ENCODE assay signal across 12 cellular contexts in genomic region chr9:91500509-91501011, GRCh38.
DNase-seq lines count a peak whose midpoint lies in the region; ATAC-seq, FAIRE-seq and TF ChIP-seq lines count a peak whose summit lies in the region.
"Had no signal": no experiment of that assay in that cellular context is flagged by ENCODE, and none has a peak within 500 bp of the region (broad histone marks: within the 10 kb centered on the region; RNA-seq: fewer than 3 reads in every experiment).

No MANE protein-coding gene starts in this region.

- TF ChIP-seq POLR2A in HepG2 (IDR thresholded peaks at IDR 0.05; ENCODE audit: insufficient read depth in 1 of 2, low read depth in 2 of 2, low read length in 2 of 2), result no peak
- TF ChIP-seq POLR2A in right lobe of liver (IDR thresholded peaks at IDR 0.05), result no peak

- no peaks in the 10 kb centered on the region for H3K9me3 ChIP-seq in naive thymus-derived CD4-positive, alpha-beta T cell (ENCODE audit: control insufficient read depth in 2 of 3, low read length in 3 of 3)
- no peaks in the 10 kb centered on the region for H3K9me3 ChIP-seq in HepG2 (ENCODE audit: low read length)
- H3K9me3 ChIP-seq in MM.1S (replicated peaks; ENCODE audit: insufficient read depth, low read length), result no peaks in the 10 kb centered on the region
- H3K9me3 ChIP-seq in right lobe of liver, result no peaks in the 10 kb centered on the region
- H3K9me3 ChIP-seq: heart left ventricle had no signal

- WGBS in HepG2 (ENCODE audit: low lambda C conversion rate), result 39% methylated on average over 9 of the region's 9 CpGs
- WGBS in right lobe of liver (ENCODE audit: insufficient coverage, low coverage, low lambda C conversion rate, missing lambda C conversion rate), result 39% methylated on average over 6 of the region's 9 CpGs

- no peaks in the 10 kb centered on the region for H3K9me2 ChIP-seq in MM.1S (replicated peaks; ENCODE audit: insufficient read depth, low read length)

- H2AFZ ChIP-seq in HepG2 (ENCODE audit: low read length) (no peak overlapping the region), MM.1S (ENCODE audit: low read length) (no peak overlapping the region)

- H3K27ac ChIP-seq in RWPE1 (no peak overlapping the region), foreskin keratinocyte (no peak overlapping the region), HepG2 (ENCODE audit: extremely low read length, insufficient read depth, low read length) (no peak overlapping the region), MM.1S (ENCODE audit: low read length) (no peak overlapping the region), right lobe of liver (no peak overlapping the region)
- no peak overlapping the region for H3K27ac ChIP-seq in naive thymus-derived CD4-positive, alpha-beta T cell (ENCODE audit: low read depth, low read length)
- H3K27ac ChIP-seq: heart left ventricle had no signal

- H3K4me1 ChIP-seq in foreskin keratinocyte (no peaks in the 10 kb centered on the region), HepG2 (ENCODE audit: insufficient read depth, low read length) (no peaks in the 10 kb centered on the region), MM.1S (ENCODE audit: low read length) (no peaks in the 10 kb centered on the region), right lobe of liver (no peaks in the 10 kb centered on the region)
- H3K4me1 ChIP-seq in naive thymus-derived CD4-positive, alpha-beta T cell (ENCODE audit: control insufficient read depth in 2 of 2, insufficient read depth in 2 of 2, low read length in 2 of 2), result no peaks in the 10 kb centered on the region
- H3K4me1 ChIP-seq: heart left ventricle had no signal

- peaks cover 0 to 1% (median 0%) of the 10 kb centered on the region in 11 donors for H3K9me3 Mint-ChIP-seq in naive thymus-derived CD4-positive, alpha-beta T cell

- no peaks in the 10 kb centered on the region for H3K4me1 Mint-ChIP-seq in naive thymus-derived CD4-positive, alpha-beta T cell

- H3K79me2 ChIP-seq in HepG2 (ENCODE audit: insufficient read depth, low read length), result no peaks in the 10 kb centered on the region
- no peaks in the 10 kb centered on the region for H3K79me2 ChIP-seq in MM.1S (ENCODE audit: low read length)

- H3K27ac Mint-ChIP-seq in naive thymus-derived CD4-positive, alpha-beta T cell, result no peak overlapping the region

- POLR2A ChIA-PET in RWPE1 (lab: Yijun Ruan, JAX; ENCODE audit: low non-redundant PET), result no interaction called here
- POLR2A ChIA-PET in naive thymus-derived CD4-positive, alpha-beta T cell (lab: Charles Lee), result no interaction called here
- POLR2A ChIA-PET in HepG2 (lab: Yijun Ruan, JAX), result no interaction called here

- in situ Hi-C loops in HepG2 (cut with HindIII; ENCODE audit: extremely low pct_ligation_motif_present, low pct_unique_long_range_greater_than_20kb), result no loop called here

- H3K27me3 ChIP-seq in foreskin keratinocyte, result no peaks in the 10 kb centered on the region
- no peaks in the 10 kb centered on the region for H3K27me3 ChIP-seq in naive thymus-derived CD4-positive, alpha-beta T cell (ENCODE audit: control insufficient read depth in 2 of 2, insufficient read depth in 2 of 2, low read length in 2 of 2)
- H3K27me3 ChIP-seq in HepG2 (ENCODE audit: control insufficient read depth in 1 of 2, insufficient read depth in 2 of 2, low read length in 2 of 2), result peaks cover 2 to 4% of the 10 kb centered on the region in 2 experiments; a peak in 2 of 5 replicates
- H3K27me3 ChIP-seq in MM.1S (replicated peaks; ENCODE audit: insufficient read depth, low read length), result no peaks in the 10 kb centered on the region
- no peaks in the 10 kb centered on the region for H3K27me3 ChIP-seq in right lobe of liver
- H3K27me3 ChIP-seq: heart left ventricle had no signal

- FAIRE-seq in HepG2 (lab: Jason Lieb, UNC), result no peak

- H3K36me3 Mint-ChIP-seq in naive thymus-derived CD4-positive, alpha-beta T cell, result no peaks in the 10 kb centered on the region

- no peak overlapping the region for H3K4me3 Mint-ChIP-seq in naive thymus-derived CD4-positive, alpha-beta T cell

- DNase-seq in AG10803 (ENCODE audit: low read depth) (peak; percentile 63), RWPE1 (ENCODE audit: low spot score) (peak; percentile 75), foreskin keratinocyte (peak; percentile 35 to 54), HepG2 (ENCODE audit: low spot score) (no peak), MM.1S (no peak), right lobe of liver (no peak)
- no peak for DNase-seq in naive thymus-derived CD4-positive, alpha-beta T cell
- DNase-seq: activated gamma-delta T cell; heart left ventricle; SHP77; stimulated activated naive CD4-positive, alpha-beta T cell treated with Interleukin-2 at 50 U/mL for 16 hours had no signal

- H3K4me2 ChIP-seq in HepG2 (ENCODE audit: low read depth, low read length) (no peak overlapping the region), MM.1S (ENCODE audit: low read depth, low read length) (no peak overlapping the region)

- H4K20me1 ChIP-seq in HepG2 (ENCODE audit: insufficient read depth, low read length) (no peaks in the 10 kb centered on the region), MM.1S (ENCODE audit: insufficient read depth, low read length) (no peaks in the 10 kb centered on the region)

- no TSS peak for BruUV-seq in HepG2 (replicated peaks; lab: Mats Ljungman, UMichigan)

- H3K27me3 Mint-ChIP-seq in naive thymus-derived CD4-positive, alpha-beta T cell, result peaks cover 4 to 23% (median 15%) of the 10 kb centered on the region in 5 donors

- no peak for TF ChIP-seq CTCF in AG10803 (conservative IDR thresholded peaks at IDR 0.05; ENCODE audit: low read length)
- no peak for TF ChIP-seq CTCF in RWPE1 (conservative IDR thresholded peaks at IDR 0.05; ENCODE audit: low read depth)
- no peak for TF ChIP-seq CTCF in foreskin keratinocyte (conservative IDR thresholded peaks at IDR 0.05)
- no peak for TF ChIP-seq CTCF in HepG2 (CRISPR knock-in tag; IDR thresholded peaks at IDR 0.05)
- no peak for TF ChIP-seq CTCF in MM.1S (IDR thresholded peaks at IDR 0.05; ENCODE audit: low read length)
- TF ChIP-seq CTCF in right lobe of liver (IDR thresholded peaks at IDR 0.05), result no peak

- TF ChIP-seq RAD21 in HepG2 (CRISPR knock-in tag; IDR thresholded peaks at IDR 0.05), result no peak

- H3K36me3 ChIP-seq in naive thymus-derived CD4-positive, alpha-beta T cell (ENCODE audit: control insufficient read depth in 2 of 3, insufficient read depth in 3 of 3, low read length in 3 of 3), result no peaks in the 10 kb centered on the region
- H3K36me3 ChIP-seq in HepG2 (replicated peaks in 1 of 2; ENCODE audit: control insufficient read depth in 1 of 2, insufficient read depth in 2 of 2, low read length in 2 of 2) (no peaks in the 10 kb centered on the region), MM.1S (replicated peaks; ENCODE audit: insufficient read depth, low read length) (no peaks in the 10 kb centered on the region), right lobe of liver (no peaks in the 10 kb centered on the region)
- H3K36me3 ChIP-seq: heart left ventricle had no signal

- H3K4me3 ChIP-seq in AG10803 (ENCODE audit: low read length) (no peak overlapping the region), HepG2 (replicated peaks in 1 of 3; ENCODE audit: insufficient read depth in 1 of 3, low read depth in 2 of 3, low read length in 3 of 3) (no peak overlapping the region), MM.1S (ENCODE audit: low read length) (no peak overlapping the region), right lobe of liver (no peak overlapping the region)
- H3K4me3 ChIP-seq in naive thymus-derived CD4-positive, alpha-beta T cell (ENCODE audit: low read length), result no peak overlapping the region
- H3K4me3 ChIP-seq: heart left ventricle had no signal

- intact Hi-C loops in naive thymus-derived CD4-positive, alpha-beta T cell (cut with micrococcal nuclease), result no loop called here
- intact Hi-C loops in HepG2 (cut with micrococcal nuclease; ENCODE audit: unreplicated experiment), result no loop called here
- intact Hi-C loops in right lobe of liver (cut with DNase I), result no loop called here

- H3F3A ChIP-seq in MM.1S (ENCODE audit: insufficient read depth, low read length), result no peaks in the 10 kb centered on the region

- CTCF ChIA-PET in RWPE1 (lab: Yijun Ruan, JAX) (interaction anchor here (1.2 kb wide), 1 partner anchor 73 kb away, joined by 4 read pairs; no protein-coding TSS in a partner anchor), HepG2 (lab: Yijun Ruan, JAX; ENCODE audit: low intra/inter-chr PET ratio, low total read pairs) (no interaction called here)
- CTCF ChIA-PET in naive thymus-derived CD4-positive, alpha-beta T cell (lab: Charles Lee), result no interaction called here

- TF ChIP-seq EP300 in HepG2 (IDR thresholded peaks at IDR 0.05; ENCODE audit: low read depth in 2 of 2, low read length in 2 of 2) (no peak), HepG2 (CRISPR knock-in tag; IDR thresholded peaks at IDR 0.05; ENCODE audit: borderline replicate concordance) (no peak)

- peak; percentile 61 for ATAC-seq in GM21529 (IDR thresholded peaks at IDR 0.05; ENCODE audit: unreplicated experiment)
- ATAC-seq in foreskin keratinocyte, result peak; percentile 81
- ATAC-seq in naive thymus-derived CD4-positive, alpha-beta T cell, result no peak
- no peak for ATAC-seq in HepG2
- no peak for ATAC-seq in right lobe of liver

- H3K9ac ChIP-seq in HepG2 (ENCODE audit: insufficient read depth, low read depth, low read length), result no peak overlapping the region
- H3K9ac ChIP-seq in MM.1S (ENCODE audit: low read length), result no peak overlapping the region

TF ChIP-seq in HepG2, 621 proteins besides CTCF, POLR2A, EP300 and RAD21 (continues in another document):
- no peak for TF ChIP-seq ATF4 (CRISPR knock-in tag; IDR thresholded peaks at IDR 0.05)
- no peak for TF ChIP-seq RARG (CRISPR knock-in tag; IDR thresholded peaks at IDR 0.05; ENCODE audit: low read depth)
- no peak for TF ChIP-seq MIXL1 (CRISPR knock-in tag; IDR thresholded peaks at IDR 0.05)
- TF ChIP-seq GABPB1 (CRISPR knock-in tag; IDR thresholded peaks at IDR 0.05), result no peak
- no peak for TF ChIP-seq TBX3 (IDR thresholded peaks at IDR 0.05; ENCODE audit: borderline replicate concordance)
- no peak for TF ChIP-seq MED1 (CRISPR knock-in tag; IDR thresholded peaks at IDR 0.05)
- TF ChIP-seq ZNF557 (CRISPR knock-in tag; IDR thresholded peaks at IDR 0.05), result no peak
- no peak for TF ChIP-seq ZNF724P (CRISPR knock-in tag; IDR thresholded peaks at IDR 0.05; ENCODE audit: borderline replicate concordance)
- no peak for TF ChIP-seq SAP130 (CRISPR knock-in tag; IDR thresholded peaks at IDR 0.05; ENCODE audit: low read depth)

Comparison
In these comparisons a context has a peak if more than half of its experiments do, and no peak if none do; other contexts are left out.
1. DNase-seq: peak in AG10803 (single experiment), RWPE1 (single experiment) and foreskin keratinocyte (2 of 2); none in naive thymus-derived CD4-positive, alpha-beta T cell (0 of 9), HepG2 (single experiment), MM.1S (single experiment) and right lobe of liver (0 of 3).
2. ATAC-seq: peak in GM21529 (single experiment) and foreskin keratinocyte (single experiment); none in naive thymus-derived CD4-positive, alpha-beta T cell (single experiment), HepG2 (single experiment) and right lobe of liver (0 of 4).